1 cellular context compared by ENCODE assay signal in genomic region chr3:38475716-38476115, GRCh38.
TF ChIP-seq lines count a peak whose summit lies in the region.

No MANE protein-coding gene starts in this region.

TF ChIP-seq in H1, 55 proteins besides CTCF, POLR2A, EP300 and RAD21:
- no peak for TF ChIP-seq CHD2 (IDR thresholded peaks at IDR 0.05; ENCODE audit: low read length)
- no peak for TF ChIP-seq NANOG (IDR thresholded peaks at IDR 0.05; ENCODE audit: insufficient read depth, low read depth, low read length, poor library complexity, severe bottlenecking)
- TF ChIP-seq SP4 (IDR thresholded peaks at IDR 0.05; ENCODE audit: low read length): no peak
- no peak for TF ChIP-seq E2F6 (IDR thresholded peaks at IDR 0.05)
- TF ChIP-seq SRF (IDR thresholded peaks at IDR 0.05; ENCODE audit: low read depth, low read length): no peak
- TF ChIP-seq BRCA1 (IDR thresholded peaks at IDR 0.05; ENCODE audit: low read depth, low read length): no peak
TF ChIP-seq in H1: peak in this region for 0.
